Comparison of ENCODE assay signal across 21 cellular contexts in genomic region chr7:26912933-26913536, GRCh38.
"Had no signal": no experiment of that assay in that cellular context is flagged by ENCODE, and none has a peak within 500 bp of the region (broad histone marks: within the 10 kb centered on the region; RNA-seq: fewer than 3 reads in every experiment).

No MANE protein-coding gene starts in this region.

- H3K36me3 ChIP-seq: SJCRH30 had no signal

- H3K9me3 ChIP-seq: SJCRH30 had no signal

- ATAC-seq: activated CD8-positive, alpha-beta T cell treated with anti-CD3 and anti-CD28 coated beads for 36 hours; activated T-cell treated with anti-CD3 and anti-CD28 coated beads, Interleukin-2, amount 50 U/mL, for 72 hours; activated T-helper 17 cell treated with anti-CD3 and anti-CD28 coated beads, Interleukin-2, amount 50 U/mL, for 72 hours; Panc1 had no signal

- H3K4me1 ChIP-seq: SJCRH30 had no signal

- H3K4me3 ChIP-seq: SJCRH30, SK-N-MC had no signal

- H3K27ac ChIP-seq: SJCRH30, SK-N-MC had no signal

- DNase-seq: activated CD4-positive, alpha-beta T cell treated with anti-CD3 and anti-CD28 coated beads, Interleukin-2, amount 10 ng/mL, durations not matched to agents 24 days and 14 days; activated CD4-positive, alpha-beta T cell treated with anti-CD3 and anti-CD28 coated beads, Interleukin-2, amount 50 U/mL, for 4 hours; activated CD8-positive, alpha-beta T cell treated with anti-CD3 and anti-CD28 coated beads for 36 hours; activated effector memory CD4-positive, alpha-beta T cell treated with anti-CD3 and anti-CD28 coated beads, Interleukin-2, amount 50 U/mL, for 16 hours; activated naive CD4-positive, alpha-beta T cell treated with Interleukin-2 at 50 U/mL for 16 hours; activated naive CD8-positive, alpha-beta T cell treated with anti-CD3 and anti-CD28 coated beads, Interleukin-2, amount 10 ng/mL, durations not matched to agents 7 days and 5 days; activated T-cell treated with anti-CD3 and anti-CD28 coated beads, Interleukin-2, amount 50 U/mL, for 1 hour; activated T-cell treated with anti-CD3 and anti-CD28 coated beads, Interleukin-2, amount 50 U/mL, for 72 hours; caudate nucleus; cerebellar nuclear complex; NCI-H1105; NCI-H1417 treated with DMSO at 0.1 percent for 48 hours; NCI-H1930; NCI-H2081 treated with DMSO at 0.1 percent for 48 hours; NCI-H524 treated with DMSO at 0.1 percent for 48 hours; SHP77; SJCRH30; T1000 had no signal
